Comparison of ENCODE assay signal across 1 cellular context in genomic region chr5:104266161-104266560, GRCh38.
TF ChIP-seq lines count a peak whose summit lies in the region.

No MANE protein-coding gene starts in this region.

TF ChIP-seq in WTC11, 78 proteins besides CTCF, POLR2A, EP300 and RAD21 (continued from another document):
- TF ChIP-seq E2F5 (CRISPR knock-in tag; IDR thresholded peaks at IDR 0.05) (no peak), ZNF121 (CRISPR knock-in tag; IDR thresholded peaks at IDR 0.05) (no peak), ZBTB21 (CRISPR knock-in tag; IDR thresholded peaks at IDR 0.05; ENCODE audit: borderline replicate concordance) (no peak), IRF1 (CRISPR knock-in tag; IDR thresholded peaks at IDR 0.05) (no peak), NR1H2 (CRISPR knock-in tag; IDR thresholded peaks at IDR 0.05) (no peak), ZNF138 (CRISPR knock-in tag; conservative IDR thresholded peaks at IDR 0.05) (no peak), TEAD1 (CRISPR knock-in tag; IDR thresholded peaks at IDR 0.05) (no peak), MXD4 (CRISPR knock-in tag; IDR thresholded peaks at IDR 0.05; ENCODE audit: borderline replicate concordance) (no peak), TP53 (CRISPR knock-in tag; IDR thresholded peaks at IDR 0.05) (no peak), GRHL2 (CRISPR knock-in tag; IDR thresholded peaks at IDR 0.05; ENCODE audit: insufficient replicate concordance, severe bottlenecking) (no peak), PRDM15 (CRISPR knock-in tag; IDR thresholded peaks at IDR 0.05) (no peak), USF1 (CRISPR knock-in tag; IDR thresholded peaks at IDR 0.05) (no peak), RELA (CRISPR knock-in tag; IDR thresholded peaks at IDR 0.05; ENCODE audit: borderline replicate concordance) (no peak), PREB (CRISPR knock-in tag; IDR thresholded peaks at IDR 0.05; ENCODE audit: borderline replicate concordance) (no peak), FOXK1 (CRISPR knock-in tag; IDR thresholded peaks at IDR 0.05) (no peak), TEAD4 (CRISPR knock-in tag; IDR thresholded peaks at IDR 0.05) (no peak)
TF ChIP-seq in WTC11: peak in this region for 0.
